In genomic region chr20:63049561-63050221, GRCh38 we compare ENCODE assay signal across 24 cellular contexts. TPM values are rescaled to one million over a fixed set of nuclear protein-coding genes. Genes with fewer than 3 reads are reported as not detected.
"Had no signal": no experiment of that assay in that cellular context is flagged by ENCODE, and none has a peak within 500 bp of the region (broad histone marks: within the 10 kb centered on the region; RNA-seq: fewer than 3 reads in every experiment).

No MANE protein-coding gene starts in this region.

- ATAC-seq: activated CD8-positive, alpha-beta memory T cell treated with anti-CD3 and anti-CD28 coated beads, Interleukin-2, amount 10 ng/mL, durations not matched to agents 7 days and 5 days; natural killer cell; WTC11 had no signal

- H3K4me3 Mint-ChIP-seq: activated CD4-positive, alpha-beta memory T cell treated with anti-CD3 and anti-CD28 coated beads, Interleukin-2, amount 10 ng/mL, durations not matched to agents 7 days and 5 days; activated CD8-positive, alpha-beta memory T cell treated with anti-CD3 and anti-CD28 coated beads, Interleukin-2, amount 10 ng/mL, durations not matched to agents 7 days and 5 days; activated T-cell treated with anti-CD3 and anti-CD28 coated beads, Interleukin-2, amount 50 U/mL, for 24 hours; central memory CD8-positive, alpha-beta T cell; natural killer cell; WTC11 had no signal

- H3K4me1 Mint-ChIP-seq: activated CD4-positive, alpha-beta memory T cell treated with anti-CD3 and anti-CD28 coated beads, Interleukin-2, amount 10 ng/mL, durations not matched to agents 7 days and 5 days; activated CD8-positive, alpha-beta memory T cell treated with anti-CD3 and anti-CD28 coated beads, Interleukin-2, amount 10 ng/mL, durations not matched to agents 7 days and 5 days; central memory CD8-positive, alpha-beta T cell; natural killer cell; WTC11 had no signal

- H3K36me3 Mint-ChIP-seq: activated CD8-positive, alpha-beta memory T cell treated with anti-CD3 and anti-CD28 coated beads, Interleukin-2, amount 10 ng/mL, durations not matched to agents 7 days and 5 days; natural killer cell had no signal

- H3K27ac Mint-ChIP-seq: activated CD4-positive, alpha-beta memory T cell treated with anti-CD3 and anti-CD28 coated beads, Interleukin-2, amount 10 ng/mL, durations not matched to agents 7 days and 5 days; activated CD8-positive, alpha-beta memory T cell treated with anti-CD3 and anti-CD28 coated beads, Interleukin-2, amount 10 ng/mL, durations not matched to agents 7 days and 5 days; activated T-cell treated with anti-CD3 and anti-CD28 coated beads, Interleukin-2, amount 50 U/mL, for 24 hours; activated T-helper 2 cell treated with anti-CD3 and anti-CD28 coated beads, Interferon-gamma antibody, Interleukin-2, Interleukin-4, amounts not matched to agents 10 μg/mL and 5 μg/mL and 100 μg/mL, durations not matched to agents 14 hours and 24 hours and 36 hours; natural killer cell; WTC11 had no signal

- H3K36me3 ChIP-seq: brain microvascular endothelial cell had no signal

- FAIRE-seq: endometrium, frontal cortex, TTC549 had no signal

- DNase-seq: activated CD4-positive, alpha-beta memory T cell treated with anti-CD3 and anti-CD28 coated beads, Interleukin-2, amount 10 ng/mL, durations not matched to agents 7 days and 5 days; activated CD4-positive, alpha-beta T cell treated with anti-CD3 and anti-CD28 coated beads for 4 hours; activated CD8-positive, alpha-beta memory T cell treated with anti-CD3 and anti-CD28 coated beads, Interleukin-2, amount 10 ng/mL, durations not matched to agents 7 days and 5 days; activated naive CD4-positive, alpha-beta T cell treated with Interleukin-2 at 50 U/mL for 16 hours; activated T-cell treated with anti-CD3 and anti-CD28 coated beads, Interleukin-2, amount 50 U/mL, for 24 hours; anterior cingulate cortex; brain microvascular endothelial cell; cortex of kidney; erythroblast; head of caudate nucleus; kidney glomerular epithelial cell; natural killer cell; nucleus accumbens; stimulated activated naive CD4-positive, alpha-beta T cell; SW 1271 had no signal

- H3K9me3 Mint-ChIP-seq: activated CD4-positive, alpha-beta memory T cell treated with anti-CD3 and anti-CD28 coated beads, Interleukin-2, amount 10 ng/mL, durations not matched to agents 7 days and 5 days; activated T-cell treated with anti-CD3 and anti-CD28 coated beads, Interleukin-2, amount 50 U/mL, for 24 hours; activated T-helper 2 cell treated with anti-CD3 and anti-CD28 coated beads, Interferon-gamma antibody, Interleukin-2, Interleukin-4, amounts not matched to agents 10 μg/mL and 5 μg/mL and 100 μg/mL, durations not matched to agents 14 hours and 24 hours and 36 hours; central memory CD8-positive, alpha-beta T cell; natural killer cell had no signal

- H3K27ac ChIP-seq: brain microvascular endothelial cell had no signal

RNA-seq across cellular contexts. Expression of gene BHLHE23, which starts 42.9 kb away (rescaled TPM):
- total RNA-seq: activated CD4-positive, alpha-beta memory T cell treated with anti-CD3 and anti-CD28 coated beads, Interleukin-2, amount 10 ng/mL, durations not matched to agents 7 days and 5 days; activated CD8-positive, alpha-beta memory T cell treated with anti-CD3 and anti-CD28 coated beads, Interleukin-2, amount 10 ng/mL, durations not matched to agents 7 days and 5 days; activated T-helper 2 cell treated with anti-CD3 and anti-CD28 coated beads, Interferon-gamma antibody, Interleukin-2, Interleukin-4, amounts not matched to agents 10 μg/mL and 5 μg/mL and 100 μg/mL, durations not matched to agents 14 hours and 24 hours and 36 hours; frontal cortex; mesenteric fat pad; natural killer cell; T-helper 2 cell treated with Interferon-gamma antibody and Interleukin-4, amounts not matched to agents 100 ng/mL and 5 ng/mL, for 36 hours had no signal
- polyA plus RNA-seq: urinary bladder had no signal
